In genomic region chr11:128889657-128890213, GRCh38 we compare ENCODE assay signal across 20 cellular contexts. TPM values are rescaled to one million over a fixed set of nuclear protein-coding genes. Genes with fewer than 3 reads are reported as not detected.
DNase-seq lines count a peak whose midpoint lies in the region; ATAC-seq and TF ChIP-seq lines count a peak whose summit lies in the region.
"Had no signal": no experiment of that assay in that cellular context is flagged by ENCODE, and none has a peak within 500 bp of the region (broad histone marks: within the 10 kb centered on the region; RNA-seq: fewer than 3 reads in every experiment).

No MANE protein-coding gene starts in this region.

- no peak overlapping the region for H3K27ac ChIP-seq in cardiac muscle cell
- H3K27ac ChIP-seq in right atrium auricular region = no peak overlapping the region
- H3K27ac ChIP-seq in VCaP = peak overlapping the region; percentile 48; the same call in 1 of the 2 replicates
- H3K27ac ChIP-seq in gastrocnemius medialis = no peak overlapping the region

- no peak for TF ChIP-seq POLR2A in gastrocnemius medialis (IDR thresholded peaks at IDR 0.05)

- in situ Hi-C loops in GM13976 (cut with MboI; ENCODE audit: low sequenced_read_pairs, unreplicated experiment) (loop anchor here (5.0 to 25.0 kb wide), 2 partner anchors 63 to 448 kb away; no protein-coding TSS in a partner anchor), gastrocnemius medialis (cut with MboI; ENCODE audit: low sequenced_read_pairs in 4 of 4) (loop anchor here (5.0 to 25.0 kb wide), 3 partner anchors 63 to 448 kb away; no protein-coding TSS in a partner anchor)

- H3K27me3 ChIP-seq in cardiac muscle cell (no peaks in the 10 kb centered on the region), right atrium auricular region (no peaks in the 10 kb centered on the region), gastrocnemius medialis (peaks cover 9 to 33% (median 22%) of the 10 kb centered on the region in 3 donors)

- no peaks in the 10 kb centered on the region for H3K9me3 ChIP-seq in cardiac muscle cell (ENCODE audit: low read depth)
- no peaks in the 10 kb centered on the region for H3K9me3 ChIP-seq in right atrium auricular region
- no peaks in the 10 kb centered on the region for H3K9me3 ChIP-seq in gastrocnemius medialis
- H3K9me3 ChIP-seq: prostate gland had no signal

- no peaks in the 10 kb centered on the region for H3K36me3 ChIP-seq in cardiac muscle cell
- no peaks in the 10 kb centered on the region for H3K36me3 ChIP-seq in right atrium auricular region
- no peaks in the 10 kb centered on the region for H3K36me3 ChIP-seq in gastrocnemius medialis
- H3K36me3 ChIP-seq: prostate gland had no signal

- H3K4me3 ChIP-seq in cardiac muscle cell = peak overlapping the region; percentile 76
- no peak overlapping the region for H3K4me3 ChIP-seq in right atrium auricular region
- H3K4me3 ChIP-seq in gastrocnemius medialis = no peak overlapping the region

- no peak for DNase-seq in cardiac muscle cell (ENCODE audit: low read depth in 1 of 2, low spot score in 1 of 2)
- DNase-seq in right atrium auricular region (ENCODE audit: low spot score) = no peak
- DNase-seq in mesenteric fat pad (ENCODE audit: low spot score) = peak; percentile 65
- no peak for DNase-seq in SW 1271 (lab: John Stamatoyannopoulos, UW)
- no peak for DNase-seq in GM13976 (ENCODE audit: low spot score)
- no peak for DNase-seq in gastrocnemius medialis
- no peak for DNase-seq in NAMALWA (ENCODE audit: low spot score)
- DNase-seq: activated CD4-positive, alpha-beta T cell treated with anti-CD3 and anti-CD28 coated beads, Interleukin-2, amount 10 ng/mL, durations not matched to agents 24 days and 14 days; activated naive CD8-positive, alpha-beta T cell treated with anti-CD3 and anti-CD28 coated beads, Interleukin-2, amount 10 ng/mL, durations not matched to agents 7 days and 5 days; foreskin melanocyte; MM.1S; NCI-H2029; NK-92 treated with Interleukin-12 subunit alpha and Interleukin-12 subunit beta, amount 100 ng/mL, for 24 hours had no signal

- H3K4me1 ChIP-seq in cardiac muscle cell (ENCODE audit: low read depth) (peaks cover 58% of the 10 kb centered on the region), right atrium auricular region (peaks cover 0 to 46% of the 10 kb centered on the region in 2 donors), gastrocnemius medialis (peaks cover 0 to 7% of the 10 kb centered on the region in 2 donors)
- H3K4me1 ChIP-seq: prostate gland had no signal

- intact Hi-C loops in gastrocnemius medialis (cut with DNase I; ENCODE audit: low total_unique reads) = loop anchor here (5.0 kb wide), 1 partner anchor 443 kb away; no protein-coding TSS in a partner anchor

- TF ChIP-seq CTCF in cardiac muscle cell (IDR thresholded peaks at IDR 0.05; ENCODE audit: low read depth, low read length) = no peak
- no peak for TF ChIP-seq CTCF in right atrium auricular region (IDR thresholded peaks at IDR 0.05)
- no peak for TF ChIP-seq CTCF in VCaP (conservative IDR thresholded peaks at IDR 0.05)
- no peak for TF ChIP-seq CTCF in GM13976 (IDR thresholded peaks at IDR 0.05; ENCODE audit: borderline replicate concordance, control extremely low read depth, extremely low read depth, insufficient read depth, missing control alignments)
- TF ChIP-seq CTCF in gastrocnemius medialis (IDR thresholded peaks at IDR 0.05 in 4 of 5, conservative IDR thresholded peaks at IDR 0.05 in 1 of 5) = no peak

- ATAC-seq in gastrocnemius medialis = no peak

RNA-seq across cellular contexts. Expression of gene KCNJ5, which starts 1.4 kb away (rescaled TPM):
- total RNA-seq in cardiac muscle cell (67.5 and 71.8 TPM in 2 replicates), right atrium auricular region (10 to 100 TPM in 1 of 2 donors, 1 to 10 TPM in 1; 8.2 to 23.3 TPM), mesenteric fat pad (4.6 TPM), gastrocnemius medialis (under 1 TPM in 2 of 4 donors, not detected in 2; 0.24 to 0.46 TPM)
- polyA plus RNA-seq in cardiac muscle cell = 44.8 and 58.3 TPM in 2 replicates
- total RNA-seq: A673; activated CD4-positive, alpha-beta T cell treated with anti-CD3 and anti-CD28 coated beads, Interleukin-2, amount 10 ng/mL, durations not matched to agents 24 days and 14 days; HT1080 had no signal
- polyA plus RNA-seq: immature natural killer cell had no signal

RNA-seq across cellular contexts. Expression of gene KCNJ1, which starts 22.6 kb away (rescaled TPM):
- total RNA-seq in cardiac muscle cell = not detected in 2 replicates
- polyA plus RNA-seq in cardiac muscle cell = not detected in 2 replicates
- not detected for total RNA-seq in right atrium auricular region
- not detected for total RNA-seq in mesenteric fat pad
- total RNA-seq in gastrocnemius medialis = 1 to 10 TPM in 1 of 4 donors, not detected in 3; 3.1 TPM
- total RNA-seq: A673; activated CD4-positive, alpha-beta T cell treated with anti-CD3 and anti-CD28 coated beads, Interleukin-2, amount 10 ng/mL, durations not matched to agents 24 days and 14 days; HT1080; prostate gland; Right ventricle myocardium superior had no signal
- polyA plus RNA-seq: immature natural killer cell had no signal

RNA-seq across cellular contexts. Expression of gene TP53AIP1, which starts 52.9 kb away (rescaled TPM):
- total RNA-seq in cardiac muscle cell = 0.46 TPM in 1 of 2 replicates, not detected in the other
- polyA plus RNA-seq in cardiac muscle cell = 0.26 and 0.83 TPM in 2 replicates
- not detected for total RNA-seq in right atrium auricular region
- total RNA-seq in mesenteric fat pad = 0.10 TPM
- not detected for total RNA-seq in gastrocnemius medialis
- total RNA-seq: activated CD4-positive, alpha-beta T cell treated with anti-CD3 and anti-CD28 coated beads, Interleukin-2, amount 10 ng/mL, durations not matched to agents 24 days and 14 days; activated naive CD8-positive, alpha-beta T cell treated with anti-CD3 and anti-CD28 coated beads, Interleukin-2, amount 10 ng/mL, durations not matched to agents 7 days and 5 days; HT1080; mononuclear cell; Right ventricle myocardium superior had no signal
- polyA plus RNA-seq: immature natural killer cell had no signal
